Comparison of ENCODE assay signal across 8 cellular contexts in genomic region chr19:38402967-38403674, GRCh38. TPM values are rescaled to one million over a fixed set of nuclear protein-coding genes. Genes with fewer than 3 reads are reported as not detected.
A peak's percentile ranks its signal among the peaks of the same experiment; 100 is the strongest.
DNase-seq lines count a peak whose midpoint lies in the region; ATAC-seq and TF ChIP-seq lines count a peak whose summit lies in the region.

TSS of gene FAM98C (plus strand) at chr19:38403093. CDS start at chr19:38403154, 61 bp downstream.

- 2% methylated on average over 32 of the region's 82 CpGs for WGBS in mammary epithelial cell (ENCODE audit: low coverage, missing lambda C conversion rate)
- 0 to 1% (median 0%) methylated on average over 15 to 82 of the region's 82 CpGs for WGBS in spleen, 5 donors

- peak within 1 kb of the TSS; percentile 94 for H3K4me3 ChIP-seq in AG04450 (ENCODE audit: low read depth, low read length)
- H3K4me3 ChIP-seq in WERI-Rb-1 (ENCODE audit: low read depth, low read length) = peak within 1 kb of the TSS; percentile 70
- peak within 1 kb of the TSS; percentile 58 to 94 (median 83) for H3K4me3 ChIP-seq in mammary epithelial cell (replicated peaks in 1 of 3; ENCODE audit: insufficient read depth in 1 of 3, low read depth in 2 of 3, low read length in 3 of 3)
- H3K4me3 ChIP-seq in spleen = peak within 1 kb of the TSS; percentile 64 to 98 (median 86)

- no peaks in the 10 kb centered on the region for H4K20me1 ChIP-seq in mammary epithelial cell (ENCODE audit: insufficient read depth, low read length)

- ATAC-seq in GM18873 (IDR thresholded peaks at IDR 0.05; ENCODE audit: low FRiP score, unreplicated experiment) (peak; percentile 85), HG03139 (IDR thresholded peaks at IDR 0.05; ENCODE audit: unreplicated experiment) (peak; percentile 82)

- H2AFZ ChIP-seq in mammary epithelial cell (ENCODE audit: low read depth, low read length) = peak within 1 kb of the TSS; percentile 93

- CTCF ChIA-PET in AG04450 (lab: Charles Lee) (interaction anchor here (0.5 to 3.8 kb wide), 49 partner anchors 8 to 937 kb away, joined by 3 to 67 read pairs (median 4); partner anchors contain the start of genes CATSPERG, EIF3K, GGN and MRPS12), mammary epithelial cell (lab: Charles Lee; ENCODE audit: low non-redundant PET) (interaction anchor here (0.6 to 1.2 kb wide), 18 partner anchors 15 to 959 kb away, joined by 3 to 16 read pairs (median 6); partner anchors contain the start of genes GGN, MRPS12, PSMD8 and RINL)

- POLR2A ChIA-PET in AG04450 (lab: Yijun Ruan, JAX) = interaction anchor here (0.6 to 2.7 kb wide), 9 partner anchors 10 to 676 kb away, joined by 3 to 29 read pairs (median 7); partner anchors contain the start of genes ACTN4, EIF3K, GGN and PSMD8

- H3K27ac Mint-ChIP-seq in immature natural killer cell = peak within 1 kb of the TSS; percentile 86 to 97 (median 93)

- BruUV-seq in mammary epithelial cell (replicated peaks; lab: Mats Ljungman, UMichigan) = no TSS peak

- intact Hi-C loops in mammary epithelial cell (cut with micrococcal nuclease) = loop anchor here (1.0 to 10.0 kb wide), 9 partner anchors 112 to 709 kb away; partner anchors contain the start of genes MRPS12 and SARS2
- intact Hi-C loops in spleen (cut with DNase I; ENCODE audit: low total_unique reads) = loop anchor here (5.0 kb wide), 1 partner anchor 229 kb away; no protein-coding TSS in a partner anchor

- peak; percentile 75 for TF ChIP-seq CTCF in AG04450 (IDR thresholded peaks at IDR 0.05; ENCODE audit: low read depth, low read length)
- TF ChIP-seq CTCF in WERI-Rb-1 (IDR thresholded peaks at IDR 0.05; ENCODE audit: low read depth, low read length) = peak; percentile 89
- TF ChIP-seq CTCF in mammary epithelial cell (conservative IDR thresholded peaks at IDR 0.05 in 1 of 2, IDR thresholded peaks at IDR 0.05 in 1 of 2; ENCODE audit: extremely low read depth in 1 of 2, insufficient read depth in 1 of 2, low read depth in 1 of 2, low read length in 2 of 2) = peak; percentile 76 to 93
- TF ChIP-seq CTCF in spleen (IDR thresholded peaks at IDR 0.05 in 8 of 11, conservative IDR thresholded peaks at IDR 0.05 in 3 of 11) = peak; percentile 99 to 100 (median 100)

- H3K36me3 Mint-ChIP-seq in immature natural killer cell = peaks cover 0 to 4% (median 4%) of the 10 kb centered on the region in 3 donors

- H3K27me3 ChIP-seq in AG04450 (ENCODE audit: control insufficient read depth, insufficient read depth, low read length) (no peaks in the 10 kb centered on the region), WERI-Rb-1 (ENCODE audit: insufficient read depth, low read depth, severe bottlenecking) (no peaks in the 10 kb centered on the region), mammary epithelial cell (ENCODE audit: insufficient read depth, low read length) (no peaks in the 10 kb centered on the region), spleen (replicated peaks in 1 of 7) (peaks cover 0 to 29% (median 16%) of the 10 kb centered on the region in 7 donors)

- H3K4me1 ChIP-seq in mammary epithelial cell (ENCODE audit: insufficient read depth, low read length) (no peaks in the 10 kb centered on the region), spleen (peaks cover 7 to 28% (median 18%) of the 10 kb centered on the region in 6 donors)

- no peaks in the 10 kb centered on the region for H3K79me2 ChIP-seq in mammary epithelial cell (ENCODE audit: insufficient read depth, low read length)

- H3K9me3 ChIP-seq in AG04450 (ENCODE audit: control insufficient read depth, insufficient read depth, low read length) = no peaks in the 10 kb centered on the region
- H3K9me3 ChIP-seq in WERI-Rb-1 (ENCODE audit: severe bottlenecking) = no peaks in the 10 kb centered on the region
- H3K9me3 ChIP-seq in mammary epithelial cell (replicated peaks; ENCODE audit: insufficient read depth, low read length) = no peaks in the 10 kb centered on the region
- no peaks in the 10 kb centered on the region for H3K9me3 ChIP-seq in spleen

- dilution Hi-C loops in mammary epithelial cell (cut with HindIII; ENCODE audit: low sequenced_read_pairs) = loop anchor here (25.0 kb wide), 1 partner anchor 384 kb away; the partner anchor contains the start of gene LGALS7B

- H3K27me3 Mint-ChIP-seq in immature natural killer cell (ENCODE audit: low read depth in 3 of 3) = peaks cover 9 to 16% (median 14%) of the 10 kb centered on the region in 3 donors

- H3K9ac ChIP-seq in mammary epithelial cell (ENCODE audit: insufficient read depth, low read length) = peak within 1 kb of the TSS; percentile 23

- TF ChIP-seq POLR2A in spleen (IDR thresholded peaks at IDR 0.05) = no peak

- no peaks in the 10 kb centered on the region for H3K9me3 Mint-ChIP-seq in immature natural killer cell

- DNase-seq in AG04450 (ENCODE audit: low read depth, low spot score) = peak; percentile 85
- DNase-seq in NCI-H2196 treated with DMSO at 0.1 percent for 48 hours (lab: John Stamatoyannopoulos, UW; ENCODE audit: unreplicated experiment) = peak; percentile 94
- DNase-seq in WERI-Rb-1 = peak; percentile 96
- peak; percentile 94 for DNase-seq in mammary epithelial cell
- peak; percentile 98 to 99 (median 98) for DNase-seq in immature natural killer cell
- DNase-seq in spleen = peak; percentile 98

- H3K4me3 Mint-ChIP-seq in immature natural killer cell = peak within 1 kb of the TSS; percentile 90 to 94 (median 91)

- in situ Hi-C loops in mammary epithelial cell (cut with MboI; ENCODE audit: low sequenced_read_pairs in 2 of 2) = loop anchor here in 1 of 2 donors (10.0 to 25.0 kb wide), 2 partner anchors 222 to 534 kb away; partner anchors contain the start of genes MRPS12 and SARS2

- peak within 1 kb of the TSS; percentile 98 for H3K4me2 ChIP-seq in mammary epithelial cell (ENCODE audit: insufficient read depth, low read depth, low read length)

- H3K36me3 ChIP-seq in WERI-Rb-1 = peaks cover 8% of the 10 kb centered on the region
- no peaks in the 10 kb centered on the region for H3K36me3 ChIP-seq in mammary epithelial cell (ENCODE audit: insufficient read depth, low read length)
- H3K36me3 ChIP-seq in spleen = peaks cover 0 to 36% (median 18%) of the 10 kb centered on the region in 6 donors

- no peak within 1 kb of the TSS for H3K27ac ChIP-seq in AG04450 (ENCODE audit: low read depth, low read length)
- peak within 1 kb of the TSS; percentile 74 for H3K27ac ChIP-seq in WERI-Rb-1
- H3K27ac ChIP-seq in mammary epithelial cell (ENCODE audit: insufficient read depth, low read depth, low read length) = no peak within 1 kb of the TSS
- peak within 1 kb of the TSS; percentile 80 to 95 (median 92) for H3K27ac ChIP-seq in spleen

- peaks cover 6 to 22% of the 10 kb centered on the region in 2 donors for H3K4me1 Mint-ChIP-seq in immature natural killer cell

RNA-seq across cellular contexts. Expression of gene FAM98C, which starts in this region (rescaled TPM):
- 5.0 and 7.9 TPM in 2 replicates for polyA plus RNA-seq in AG04450 (2011; rRNA removed)
- 4.0 and 5.4 TPM in 2 replicates for polyA minus RNA-seq in AG04450 (2011; rRNA and poly(A)+ RNA removed)
- 10 to 100 TPM; 10.5 to 14.9 TPM for total RNA-seq in mammary epithelial cell
- 9.2 TPM for polyA plus RNA-seq in mammary epithelial cell
- polyA minus RNA-seq in mammary epithelial cell = 19.3 TPM
- polyA plus RNA-seq in immature natural killer cell = 10 to 100 TPM; 15.7 to 29.9 (median 18.5) TPM
- total RNA-seq in spleen = 10 to 100 TPM; 18.0 to 26.1 (median 20.4) TPM
- 10 to 100 TPM; 25.2 to 27.4 (median 26.1) TPM for polyA plus RNA-seq in spleen

Comparison
In these comparisons a context has a peak if more than half of its experiments do, and no peak if none do; other contexts are left out.
1. H3K27ac ChIP-seq: peak in WERI-Rb-1 (single experiment) and spleen (8 of 8); none in AG04450 (single experiment) and mammary epithelial cell (single experiment).
2. Peak in every context shown above with its lines, with median percentiles within 50 percentile points of each other: DNase-seq, H3K4me3 ChIP-seq and CTCF ChIP-seq.